ENCODE assay signal across 1 cellular context in genomic region chr2:162073776-162074578, GRCh38.
TF ChIP-seq lines count a peak whose summit lies in the region.

Gene DPP4 (minus strand): TSS chr2:162074215. CDS start chr2:162073981, 234 bp downstream.

TF ChIP-seq in GM12878, 131 proteins besides CTCF, POLR2A, EP300 and RAD21 (continued from another document and continues in another):
- TF ChIP-seq HSF1 (IDR thresholded peaks at IDR 0.05; ENCODE audit: low read depth, low read length) (no peak), YY1 (IDR thresholded peaks at IDR 0.05; ENCODE audit: low read depth, low read length) (0 out of 2 replicates have a peak, but pooled peaks have one; percentile 27), BHLHE40 (IDR thresholded peaks at IDR 0.05; ENCODE audit: borderline replicate concordance in 1 of 2, low read depth in 2 of 2, low read length in 1 of 2) (peak; percentile 71 to 87), ZNF687 (IDR thresholded peaks at IDR 0.05) (peak; percentile 56; the same call in 1 of the 2 replicates), SPI1 (IDR thresholded peaks at IDR 0.05; ENCODE audit: borderline replicate concordance, insufficient read depth, low read depth, low read length) (peak; percentile 76; the same call in 1 of the 2 replicates), PKNOX1 (IDR thresholded peaks at IDR 0.05) (no peak), PAX8 (IDR thresholded peaks at IDR 0.05) (no peak), ATF2 (IDR thresholded peaks at IDR 0.05; ENCODE audit: low read length) (no peak), TCF3 (IDR thresholded peaks at IDR 0.05; ENCODE audit: borderline replicate concordance, insufficient read depth, low read depth, low read length) (no peak), STAT3 (IDR thresholded peaks at IDR 0.05; ENCODE audit: low read depth, low read length) (no peak), POLR2AphosphoS5 (IDR thresholded peaks at IDR 0.05; ENCODE audit: low read length) (0 out of 2 replicates have a peak, but pooled peaks have one; percentile 33), BACH1 (IDR thresholded peaks at IDR 0.05; ENCODE audit: borderline replicate concordance) (0 out of 2 replicates have a peak, but pooled peaks have one; percentile 58), NR2F1 (conservative IDR thresholded peaks at IDR 0.05) (peak; percentile 68), BCLAF1 (IDR thresholded peaks at IDR 0.05) (0 out of 2 replicates have a peak, but pooled peaks have one; percentile 23), PAX5 (IDR thresholded peaks at IDR 0.05; ENCODE audit: borderline replicate concordance, low read depth, low read length) (peak; percentile 73), CHD1 (IDR thresholded peaks at IDR 0.05; ENCODE audit: low read depth, low read length) (no peak), NKRF (conservative IDR thresholded peaks at IDR 0.05) (peak; percentile 69), DPF2 (IDR thresholded peaks at IDR 0.05) (peak; percentile 95), RBBP5 (conservative IDR thresholded peaks at IDR 0.05) (no peak), ATF7 (IDR thresholded peaks at IDR 0.05; ENCODE audit: low read depth) (peak; percentile 19; the same call in 1 of the 2 replicates), REST (IDR thresholded peaks at IDR 0.05; ENCODE audit: low read depth, low read length) (no peak), ATF3 (IDR thresholded peaks at IDR 0.05; ENCODE audit: borderline replicate concordance, extremely low read depth, low read depth, low read length) (no peak), IKZF1 (conservative IDR thresholded peaks at IDR 0.05) (peak; percentile 86), ZBTB33 (IDR thresholded peaks at IDR 0.05) (no peak), ASH2L (IDR thresholded peaks at IDR 0.05; ENCODE audit: borderline replicate concordance, low read depth) (no peak; the same call in 1 of the 2 replicates), HDAC6 (IDR thresholded peaks at IDR 0.05; ENCODE audit: unreplicated experiment) (peak; percentile 66), LARP7 (IDR thresholded peaks at IDR 0.05) (peak; percentile 86; the same call in 1 of the 2 replicates), IRF3 (IDR thresholded peaks at IDR 0.05) (no peak), CHD2 (IDR thresholded peaks at IDR 0.05; ENCODE audit: borderline replicate concordance, low read depth, low read length) (no peak), ZNF207 (IDR thresholded peaks at IDR 0.05; ENCODE audit: borderline replicate concordance) (no peak), ETV6 (conservative IDR thresholded peaks at IDR 0.05 in 1 of 2, IDR thresholded peaks at IDR 0.05 in 1 of 2; ENCODE audit: borderline replicate concordance in 1 of 2, low read depth in 1 of 2) (0 out of 4 replicates have a peak, but pooled peaks of 1 of the 2 experiments have one; percentile 13), CBX5 (IDR thresholded peaks at IDR 0.05; ENCODE audit: low read depth) (0 out of 2 replicates have a peak, but pooled peaks have one; percentile 18), GATAD2B (conservative IDR thresholded peaks at IDR 0.05; ENCODE audit: low read depth) (peak; percentile 95), RUNX3 (IDR thresholded peaks at IDR 0.05; ENCODE audit: low read length) (peak; percentile 60), IRF4 (IDR thresholded peaks at IDR 0.05; ENCODE audit: low read depth, low read length) (0 out of 2 replicates have a peak, but pooled peaks have one; percentile 55), MTA2 (IDR thresholded peaks at IDR 0.05; ENCODE audit: low read depth) (no peak), JUND (IDR thresholded peaks at IDR 0.05; ENCODE audit: low read depth, low read length) (no peak)
